ENCODE assay signal across 4 cellular contexts in the genomic region with DNA sequence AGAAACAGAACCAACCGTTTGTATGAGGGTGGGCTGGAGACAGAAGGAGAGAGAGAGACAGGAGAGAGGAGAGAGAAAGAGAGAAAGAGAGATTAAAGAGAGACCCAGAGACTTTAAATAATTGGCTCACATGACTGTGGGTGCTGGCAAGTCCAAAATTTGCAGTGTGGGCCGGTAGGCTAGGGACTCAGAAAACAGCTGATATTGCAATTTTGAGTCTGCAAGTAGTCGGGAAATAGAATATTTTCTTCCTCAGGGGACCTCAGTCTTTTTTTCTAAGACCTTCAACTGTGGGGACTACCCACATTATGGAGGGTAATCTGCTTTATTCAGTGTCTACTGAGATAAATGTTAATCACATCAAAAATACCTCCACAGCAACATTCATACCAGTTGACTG.
TF ChIP-seq lines count a peak whose summit lies in the region.

No MANE protein-coding gene starts in this region.

TF ChIP-seq in HepG2, 621 proteins besides CTCF, POLR2A, EP300 and RAD21:
- peak; percentile 94 for TF ChIP-seq MAFF (IDR thresholded peaks at IDR 0.05; ENCODE audit: low read depth, low read length)
- TF ChIP-seq MAFK (conservative IDR thresholded peaks at IDR 0.05 in 1 of 2, IDR thresholded peaks at IDR 0.05 in 1 of 2; ENCODE audit: low read length in 2 of 2): peak; percentile 90 to 96
- TF ChIP-seq ZNF674 (CRISPR knock-in tag; IDR thresholded peaks at IDR 0.05; ENCODE audit: low read depth): no peak

TF ChIP-seq in A549, 52 proteins besides CTCF, POLR2A, EP300 and RAD21:
- TF ChIP-seq MAFK (IDR thresholded peaks at IDR 0.05; ENCODE audit: partially characterized antibody): peak; percentile 79
- TF ChIP-seq ZSCAN20 (CRISPR knock-in tag; IDR thresholded peaks at IDR 0.05): no peak

TF ChIP-seq in IMR-90, 13 proteins besides CTCF, POLR2A, EP300 and RAD21:
- TF ChIP-seq MAFK (IDR thresholded peaks at IDR 0.05; ENCODE audit: low read depth, low read length) (peak; percentile 88), NFE2L2 (IDR thresholded peaks at IDR 0.05; ENCODE audit: low read depth, low read length) (no peak)
TF ChIP-seq in IMR-90: peak in this region for 1.

TF ChIP-seq in K562, 482 proteins besides CTCF, POLR2A, EP300 and RAD21:
- no peak for TF ChIP-seq BDP1 (IDR thresholded peaks at IDR 0.05; ENCODE audit: insufficient read depth, insufficient read length)
- no peak for TF ChIP-seq ZNF12 (CRISPR knock-in tag; IDR thresholded peaks at IDR 0.05)
- no peak for TF ChIP-seq HNRNPLL (IDR thresholded peaks at IDR 0.05; ENCODE audit: low read depth, low read length, poor library complexity, severe bottlenecking)
- peak; percentile 46; the same call in 1 of the 2 replicates for TF ChIP-seq MAFG (tag; conservative IDR thresholded peaks at IDR 0.05)
- no peak for TF ChIP-seq NFE2 (IDR thresholded peaks at IDR 0.05; ENCODE audit: low read depth)
- peak; percentile 49; the same call in 1 of the 2 replicates for TF ChIP-seq ZNF316 (IDR thresholded peaks at IDR 0.05)
- TF ChIP-seq ILK (tag; IDR thresholded peaks at IDR 0.05; ENCODE audit: borderline replicate concordance, low read depth): no peak
- TF ChIP-seq, protein P1, sequence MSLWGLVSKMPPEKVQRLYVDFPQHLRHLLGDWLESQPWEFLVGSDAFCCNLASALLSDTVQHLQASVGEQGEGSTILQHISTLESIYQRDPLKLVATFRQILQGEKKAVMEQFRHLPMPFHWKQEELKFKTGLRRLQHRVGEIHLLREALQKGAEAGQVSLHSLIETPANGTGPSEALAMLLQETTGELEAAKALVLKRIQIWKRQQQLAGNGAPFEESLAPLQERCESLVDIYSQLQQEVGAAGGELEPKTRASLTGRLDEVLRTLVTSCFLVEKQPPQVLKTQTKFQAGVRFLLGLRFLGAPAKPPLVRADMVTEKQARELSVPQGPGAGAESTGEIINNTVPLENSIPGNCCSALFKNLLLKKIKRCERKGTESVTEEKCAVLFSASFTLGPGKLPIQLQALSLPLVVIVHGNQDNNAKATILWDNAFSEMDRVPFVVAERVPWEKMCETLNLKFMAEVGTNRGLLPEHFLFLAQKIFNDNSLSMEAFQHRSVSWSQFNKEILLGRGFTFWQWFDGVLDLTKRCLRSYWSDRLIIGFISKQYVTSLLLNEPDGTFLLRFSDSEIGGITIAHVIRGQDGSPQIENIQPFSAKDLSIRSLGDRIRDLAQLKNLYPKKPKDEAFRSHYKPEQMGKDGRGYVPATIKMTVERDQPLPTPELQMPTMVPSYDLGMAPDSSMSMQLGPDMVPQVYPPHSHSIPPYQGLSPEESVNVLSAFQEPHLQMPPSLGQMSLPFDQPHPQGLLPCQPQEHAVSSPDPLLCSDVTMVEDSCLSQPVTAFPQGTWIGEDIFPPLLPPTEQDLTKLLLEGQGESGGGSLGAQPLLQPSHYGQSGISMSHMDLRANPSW (CRISPR knock-in tag; IDR thresholded peaks at IDR 0.05): no peak
- TF ChIP-seq PHF21A (IDR thresholded peaks at IDR 0.05; ENCODE audit: borderline replicate concordance, low read depth): no peak
- TF ChIP-seq MYNN (IDR thresholded peaks at IDR 0.05): no peak
- no peak for TF ChIP-seq MYNN (CRISPR knock-in tag; IDR thresholded peaks at IDR 0.05)
- TF ChIP-seq C11orf30 (IDR thresholded peaks at IDR 0.05; ENCODE audit: low read depth): peak; percentile 32; the same call in 1 of the 2 replicates
- TF ChIP-seq, protein P2, sequence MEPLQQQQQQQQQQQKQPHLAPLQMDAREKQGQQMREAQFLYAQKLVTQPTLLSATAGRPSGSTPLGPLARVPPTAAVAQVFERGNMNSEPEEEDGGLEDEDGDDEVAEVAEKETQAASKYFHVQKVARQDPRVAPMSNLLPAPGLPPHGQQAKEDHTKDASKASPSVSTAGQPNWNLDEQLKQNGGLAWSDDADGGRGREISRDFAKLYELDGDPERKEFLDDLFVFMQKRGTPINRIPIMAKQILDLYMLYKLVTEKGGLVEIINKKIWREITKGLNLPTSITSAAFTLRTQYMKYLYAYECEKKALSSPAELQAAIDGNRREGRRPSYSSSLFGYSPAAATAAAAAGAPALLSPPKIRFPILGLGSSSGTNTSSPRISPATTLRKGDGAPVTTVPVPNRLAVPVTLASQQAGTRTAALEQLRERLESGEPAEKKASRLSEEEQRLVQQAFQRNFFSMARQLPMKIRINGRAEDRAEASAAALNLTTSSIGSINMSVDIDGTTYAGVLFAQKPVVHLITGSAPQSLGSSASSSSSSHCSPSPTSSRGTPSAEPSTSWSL (CRISPR knock-in tag; IDR thresholded peaks at IDR 0.05; ENCODE audit: borderline replicate concordance): no peak
- TF ChIP-seq, protein P3, sequence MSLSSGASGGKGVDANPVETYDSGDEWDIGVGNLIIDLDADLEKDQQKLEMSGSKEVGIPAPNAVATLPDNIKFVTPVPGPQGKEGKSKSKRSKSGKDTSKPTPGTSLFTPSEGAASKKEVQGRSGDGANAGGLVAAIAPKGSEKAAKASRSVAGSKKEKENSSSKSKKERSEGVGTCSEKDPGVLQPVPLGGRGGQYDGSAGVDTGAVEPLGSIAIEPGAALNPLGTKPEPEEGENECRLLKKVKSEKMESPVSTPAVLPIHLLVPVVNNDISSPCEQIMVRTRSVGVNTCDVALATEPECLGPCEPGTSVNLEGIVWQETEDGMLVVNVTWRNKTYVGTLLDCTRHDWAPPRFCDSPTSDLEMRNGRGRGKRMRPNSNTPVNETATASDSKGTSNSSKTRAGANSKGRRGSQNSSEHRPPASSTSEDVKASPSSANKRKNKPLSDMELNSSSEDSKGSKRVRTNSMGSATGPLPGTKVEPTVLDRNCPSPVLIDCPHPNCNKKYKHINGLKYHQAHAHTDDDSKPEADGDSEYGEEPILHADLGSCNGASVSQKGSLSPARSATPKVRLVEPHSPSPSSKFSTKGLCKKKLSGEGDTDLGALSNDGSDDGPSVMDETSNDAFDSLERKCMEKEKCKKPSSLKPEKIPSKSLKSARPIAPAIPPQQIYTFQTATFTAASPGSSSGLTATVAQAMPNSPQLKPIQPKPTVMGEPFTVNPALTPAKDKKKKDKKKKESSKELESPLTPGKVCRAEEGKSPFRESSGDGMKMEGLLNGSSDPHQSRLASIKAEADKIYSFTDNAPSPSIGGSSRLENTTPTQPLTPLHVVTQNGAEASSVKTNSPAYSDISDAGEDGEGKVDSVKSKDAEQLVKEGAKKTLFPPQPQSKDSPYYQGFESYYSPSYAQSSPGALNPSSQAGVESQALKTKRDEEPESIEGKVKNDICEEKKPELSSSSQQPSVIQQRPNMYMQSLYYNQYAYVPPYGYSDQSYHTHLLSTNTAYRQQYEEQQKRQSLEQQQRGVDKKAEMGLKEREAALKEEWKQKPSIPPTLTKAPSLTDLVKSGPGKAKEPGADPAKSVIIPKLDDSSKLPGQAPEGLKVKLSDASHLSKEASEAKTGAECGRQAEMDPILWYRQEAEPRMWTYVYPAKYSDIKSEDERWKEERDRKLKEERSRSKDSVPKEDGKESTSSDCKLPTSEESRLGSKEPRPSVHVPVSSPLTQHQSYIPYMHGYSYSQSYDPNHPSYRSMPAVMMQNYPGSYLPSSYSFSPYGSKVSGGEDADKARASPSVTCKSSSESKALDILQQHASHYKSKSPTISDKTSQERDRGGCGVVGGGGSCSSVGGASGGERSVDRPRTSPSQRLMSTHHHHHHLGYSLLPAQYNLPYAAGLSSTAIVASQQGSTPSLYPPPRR (CRISPR knock-in tag; IDR thresholded peaks at IDR 0.05; ENCODE audit: borderline replicate concordance): no peak
- TF ChIP-seq MAFK (IDR thresholded peaks at IDR 0.05; ENCODE audit: low read length): peak; percentile 69
- TF ChIP-seq RBM14 (IDR thresholded peaks at IDR 0.05; ENCODE audit: borderline replicate concordance, insufficient read depth, low read depth, low read length): no peak
- TF ChIP-seq MAFF (IDR thresholded peaks at IDR 0.05; ENCODE audit: low read length): peak; percentile 66
